In the genomic region with DNA sequence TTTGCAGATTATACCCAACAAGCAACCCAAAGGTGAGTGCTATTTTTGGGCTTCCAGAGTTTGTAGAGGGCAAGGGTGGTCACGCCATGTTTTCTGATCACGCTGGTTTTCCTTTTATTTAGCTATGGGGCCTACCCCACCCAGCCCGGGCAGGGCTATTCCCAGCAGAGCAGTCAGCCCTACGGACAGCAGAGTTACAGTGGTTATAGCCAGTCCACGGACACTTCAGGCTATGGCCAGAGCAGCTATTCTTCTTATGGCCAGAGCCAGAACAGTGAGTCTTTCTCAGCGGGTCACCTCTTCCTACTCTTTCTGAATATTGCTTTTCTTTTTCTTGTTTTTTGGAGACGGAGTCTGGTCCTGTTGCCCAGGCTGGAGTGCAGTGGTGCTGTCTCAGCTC, we compare ENCODE assay signal across 9 cellular contexts. TPM values are rescaled to one million over a fixed set of nuclear protein-coding genes. Genes with fewer than 3 reads are reported as not detected.
A peak's percentile ranks its signal among the peaks of the same experiment; 100 is the strongest.
DNase-seq lines count a peak whose midpoint lies in the region; ATAC-seq and TF ChIP-seq lines count a peak whose summit lies in the region.
"Had no signal": no experiment of that assay in that cellular context is flagged by ENCODE, and none has a peak within 500 bp of the region (broad histone marks: within the 10 kb centered on the region; RNA-seq: fewer than 3 reads in every experiment).

No MANE protein-coding gene starts in this region.

- no peaks in the 10 kb centered on the region for H3K9me3 ChIP-seq in heart right ventricle
- no peaks in the 10 kb centered on the region for H3K9me3 ChIP-seq in left lung
- no peaks in the 10 kb centered on the region for H3K9me3 ChIP-seq in upper lobe of right lung

- H3K27me3 Mint-ChIP-seq in activated naive CD8-positive, alpha-beta T cell treated with anti-CD3 and anti-CD28 coated beads, Interleukin-2, amount 50 U/mL, for 24 hours = peaks cover 2% of the 10 kb centered on the region

- TF ChIP-seq CTCF in heart right ventricle (IDR thresholded peaks at IDR 0.05) = no peak
- no peak for TF ChIP-seq CTCF in left lung (IDR thresholded peaks at IDR 0.05)
- no peak for TF ChIP-seq CTCF in upper lobe of right lung (IDR thresholded peaks at IDR 0.05)

- H3K36me3 Mint-ChIP-seq in activated naive CD8-positive, alpha-beta T cell treated with anti-CD3 and anti-CD28 coated beads, Interleukin-2, amount 50 U/mL, for 24 hours (ENCODE audit: low read depth) = peaks cover 69% of the 10 kb centered on the region

- no peaks in the 10 kb centered on the region for H3K9me3 Mint-ChIP-seq in activated naive CD8-positive, alpha-beta T cell treated with anti-CD3 and anti-CD28 coated beads, Interleukin-2, amount 50 U/mL, for 24 hours

- peak overlapping the region; percentile 97 for H3K4me3 Mint-ChIP-seq in activated naive CD8-positive, alpha-beta T cell treated with anti-CD3 and anti-CD28 coated beads, Interleukin-2, amount 50 U/mL, for 24 hours

- H3K4me3 ChIP-seq in heart right ventricle (peak overlapping the region in 9 of 10 donors; percentile 13 to 94 (median 83)), left lung (peak overlapping the region; percentile 94 to 100), upper lobe of right lung (peak overlapping the region; percentile 83)

- H3K27ac ChIP-seq in heart right ventricle (peak overlapping the region in 2 of 10 donors; percentile 90 to 99), left lung (peak overlapping the region in 1 of 2 donors; percentile 13), upper lobe of right lung (no peak overlapping the region)

- peak overlapping the region; percentile 100 for H3K27ac Mint-ChIP-seq in activated naive CD8-positive, alpha-beta T cell treated with anti-CD3 and anti-CD28 coated beads, Interleukin-2, amount 50 U/mL, for 24 hours

- intact Hi-C loops in heart right ventricle (cut with DNase I) (loop anchor here in 6 of 10 donors (5.0 to 10.0 kb wide), 6 partner anchors 40 to 272 kb away; a partner anchor contains a TSS), left ventricle myocardium superior (cut with micrococcal nuclease) (no loop called here), left lung (cut with DNase I) (no loop called here), upper lobe of right lung (cut with DNase I) (no loop called here)

- H3K27me3 ChIP-seq in heart right ventricle (no peaks in the 10 kb centered on the region), left lung (no peaks in the 10 kb centered on the region), upper lobe of right lung (no peaks in the 10 kb centered on the region)

- H3K4me1 ChIP-seq in heart right ventricle (peaks cover 10 to 76% (median 42%) of the 10 kb centered on the region in 9 donors), left lung (peaks cover 21 to 74% of the 10 kb centered on the region in 2 donors), upper lobe of right lung (peaks cover 28% of the 10 kb centered on the region)

- ATAC-seq in heart right ventricle (no peak), left ventricle myocardium superior (no peak), left lung (no peak), upper lobe of right lung (no peak), HG03571 (IDR thresholded peaks at IDR 0.05; ENCODE audit: unreplicated experiment) (no peak), GM21515 (IDR thresholded peaks at IDR 0.05; ENCODE audit: unreplicated experiment) (no peak)
- ATAC-seq in activated naive CD8-positive, alpha-beta T cell treated with anti-CD3 and anti-CD28 coated beads, Interleukin-2, amount 50 U/mL, for 24 hours = no peak

- DNase-seq in heart right ventricle (no peak), left ventricle myocardium superior (no peak), left lung (no peak), upper lobe of right lung (no peak), nucleus accumbens (lab: John Stamatoyannopoulos, UW) (no peak)
- DNase-seq in activated naive CD8-positive, alpha-beta T cell treated with anti-CD3 and anti-CD28 coated beads, Interleukin-2, amount 50 U/mL, for 24 hours = no peak

- WGBS in heart right ventricle, 2 donors = 22 to 29% methylated on average over 7 of the region's 7 CpGs

- H3K4me1 Mint-ChIP-seq in activated naive CD8-positive, alpha-beta T cell treated with anti-CD3 and anti-CD28 coated beads, Interleukin-2, amount 50 U/mL, for 24 hours = peaks cover 85% of the 10 kb centered on the region

- H3K36me3 ChIP-seq in heart right ventricle (peaks cover 0 to 56% (median 43%) of the 10 kb centered on the region in 9 donors), left lung (peaks cover 5 to 54% of the 10 kb centered on the region in 2 donors), upper lobe of right lung (peaks cover 53% of the 10 kb centered on the region)

RNA-seq across cellular contexts. Expression of a gene that starts 2.5 kb away (rescaled TPM):
- total RNA-seq in heart right ventricle (100 to 1,000 TPM; 127 to 174 (median 140) TPM), left ventricle myocardium superior (84.8 TPM), left lung (100 to 1,000 TPM; 180 to 259 TPM), upper lobe of right lung (175 TPM)
- polyA plus RNA-seq in heart right ventricle = 100 to 1,000 TPM; 116 to 240 TPM

RNA-seq across cellular contexts. Expression of a gene that starts 20.2 kb away (rescaled TPM):
- total RNA-seq in heart right ventricle (10 to 100 TPM in 2 of 10 donors, 1 to 10 TPM in 8; 1.7 to 26.1 (median 2.8) TPM), left ventricle myocardium superior (7.4 TPM), left lung (10 to 100 TPM; 46.4 to 59.8 TPM), upper lobe of right lung (49.5 TPM)
- 10 to 100 TPM in 1 of 2 donors, 1 to 10 TPM in 1; 8.3 to 13.9 TPM for polyA plus RNA-seq in heart right ventricle

RNA-seq across cellular contexts. Expression of a gene that starts 31.5 kb away (rescaled TPM):
- total RNA-seq in heart right ventricle (1 to 10 TPM in 6 of 10 donors, under 1 TPM in 4; 0.61 to 4.8 (median 1.2) TPM), left ventricle myocardium superior (0.40 TPM), left lung (under 1 TPM; 0.06 to 0.08 TPM), upper lobe of right lung (0.17 TPM)
- 1 to 10 TPM in 1 of 2 donors, under 1 TPM in 1; 0.51 to 1.2 TPM for polyA plus RNA-seq in heart right ventricle
- total RNA-seq: Daoy had no signal

RNA-seq across cellular contexts. Expression of a gene that starts 32.5 kb away (rescaled TPM):
- total RNA-seq in heart right ventricle = 1 to 10 TPM in 6 of 10 donors, under 1 TPM in 4; 0.30 to 3.1 (median 1.3) TPM
- 1 to 10 TPM; 1.2 to 3.4 TPM for polyA plus RNA-seq in heart right ventricle
- total RNA-seq in left ventricle myocardium superior = 2.7 TPM
- total RNA-seq in left lung = 1 to 10 TPM; 4.8 to 5.8 TPM
- 3.5 TPM for total RNA-seq in upper lobe of right lung

RNA-seq across cellular contexts. Expression of a gene that starts 34.5 kb away (rescaled TPM):
- total RNA-seq in heart right ventricle (not detected), left ventricle myocardium superior (not detected), left lung (not detected), upper lobe of right lung (not detected)
- polyA plus RNA-seq in heart right ventricle = not detected
- total RNA-seq: Daoy had no signal

Comparison
In these comparisons a context has a peak if more than half of its experiments do, and no peak if none do; other contexts are left out.
1. intact Hi-C loops: an anchor here in heart right ventricle (5.0 to 10.0 kb wide); none called in left ventricle myocardium superior, left lung and upper lobe of right lung.